ENCODE assay signal across 9 cellular contexts in the genomic region with DNA sequence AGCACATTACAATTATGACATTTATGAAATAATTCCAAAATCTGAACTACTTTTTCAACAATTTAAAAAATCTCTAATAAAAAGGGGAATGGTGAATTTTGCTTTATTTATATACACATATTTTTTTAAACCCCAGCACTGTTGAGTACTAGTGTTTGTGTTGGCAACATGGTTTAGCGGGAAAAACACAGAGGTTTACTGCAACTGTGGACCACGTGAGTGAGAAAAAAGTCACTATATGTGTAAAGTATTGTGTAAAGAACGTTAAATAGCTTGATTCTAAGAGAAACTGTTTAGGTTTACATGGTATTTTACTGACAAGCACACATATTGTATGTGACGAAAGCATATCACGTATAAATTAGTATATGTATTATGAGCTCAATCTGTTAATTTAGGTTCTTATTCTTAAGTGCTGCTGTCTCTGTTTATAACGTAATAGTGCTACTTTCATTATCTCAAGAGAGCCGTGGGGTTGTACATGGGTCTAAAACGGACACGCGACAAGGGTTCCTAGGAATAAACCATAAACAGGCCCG. TPM values are rescaled to one million over a fixed set of nuclear protein-coding genes. Genes with fewer than 3 reads are reported as not detected.
DNase-seq lines count a peak whose midpoint lies in the region; FAIRE-seq and TF ChIP-seq lines count a peak whose summit lies in the region.
"Had no signal": no experiment of that assay in that cellular context is flagged by ENCODE, and none has a peak within 500 bp of the region (broad histone marks: within the 10 kb centered on the region; RNA-seq: fewer than 3 reads in every experiment).

No MANE protein-coding gene starts in this region.

- H3K4me3 ChIP-seq in OCI-LY7 (ENCODE audit: low read depth, low read length, poor library complexity, severe bottlenecking) (peak overlapping the region; percentile 86), epithelial cell of proximal tubule (ENCODE audit: low read depth, low read length) (peak overlapping the region; percentile 80)

- H3K27ac ChIP-seq in OCI-LY7 (ENCODE audit: low read depth, low read length, poor library complexity, severe bottlenecking) = peak overlapping the region; percentile 75

- DNase-seq in NCI-H2196 (lab: John Stamatoyannopoulos, UW; ENCODE audit: unreplicated experiment) (peak; percentile 12), NCI-H2196 treated with DMSO at 0.1 percent for 48 hours (lab: John Stamatoyannopoulos, UW; ENCODE audit: unreplicated experiment) (no peak), OCI-LY7 (ENCODE audit: low spot score) (peak; percentile 37), epithelial cell of proximal tubule (ENCODE audit: low read depth) (no peak), pons (ENCODE audit: low spot score) (peak; percentile 15), GM12892 (ENCODE audit: insufficient read length) (no peak), NCI-H187 (lab: John Stamatoyannopoulos, UW) (no peak), NCI-H128 (lab: John Stamatoyannopoulos, UW; ENCODE audit: unreplicated experiment) (no peak)

- peaks cover 30% of the 10 kb centered on the region for H3K4me1 ChIP-seq in OCI-LY7 (ENCODE audit: insufficient read depth, low read length, poor library complexity, severe bottlenecking)

- peak overlapping the region; percentile 77 for H3K4me2 ChIP-seq in OCI-LY7 (ENCODE audit: low read length)

- BruUV-seq in OCI-LY7 (replicated peaks; lab: Mats Ljungman, UMichigan) = TSS peak; percentile 74

- CTCF ChIA-PET in OCI-LY7 (lab: Charles Lee; ENCODE audit: unreplicated experiment) = no interaction called here

- TF ChIP-seq CTCF in OCI-LY7 (conservative IDR thresholded peaks at IDR 0.05; ENCODE audit: low read length) (no peak), epithelial cell of proximal tubule (conservative IDR thresholded peaks at IDR 0.05; ENCODE audit: low read depth, low read length) (no peak)

- H3K9me2 ChIP-seq in OCI-LY7 (ENCODE audit: insufficient read depth, low read length) = no peaks in the 10 kb centered on the region

- H3K79me2 ChIP-seq in OCI-LY7 (ENCODE audit: insufficient read depth, low read depth, low read length) = peaks cover 72% of the 10 kb centered on the region

- intact Hi-C loops in OCI-LY7 (cut with micrococcal nuclease; ENCODE audit: unreplicated experiment) = loop anchor here (2.0 to 5.0 kb wide), 4 partner anchors 123 to 497 kb away; partner anchors contain the start of genes FGF9 and MICU2

- H3K36me3 ChIP-seq in OCI-LY7 (ENCODE audit: insufficient read depth, low read length) = peaks cover 48% of the 10 kb centered on the region

- no peak for TF ChIP-seq POLR2A in GM12892 (IDR thresholded peaks at IDR 0.05; ENCODE audit: low read depth, low read length)

- peaks cover 7% of the 10 kb centered on the region for H4K20me1 ChIP-seq in OCI-LY7 (ENCODE audit: insufficient read depth, low read length)

- FAIRE-seq in GM12892 (lab: Jason Lieb, UNC) = no peak
- FAIRE-seq: colon had no signal

- peak overlapping the region; percentile 53; the same call in 1 of the 2 replicates for H2AFZ ChIP-seq in OCI-LY7 (ENCODE audit: low read length)

- no peaks in the 10 kb centered on the region for H3K9me3 ChIP-seq in OCI-LY7 (ENCODE audit: low read length)

- POLR2A ChIA-PET in OCI-LY7 (lab: Charles Lee) = interaction anchor here (0.6 to 3.1 kb wide), 17 partner anchors 8 to 1216 kb away, joined by 3 to 26 read pairs (median 5); partner anchors contain the start of gene MICU2

RNA-seq across cellular contexts. Expression of gene SKA3, which starts 0.6 kb away (rescaled TPM):
- total RNA-seq in OCI-LY7 (2014; rRNA removed; shearing (Covaris generic)) = 28.5 and 34.4 TPM in 2 replicates
- total RNA-seq in OCI-LY7 (2022) = 39.2 and 42.4 TPM in 2 replicates
- total RNA-seq in epithelial cell of proximal tubule = 22.1 and 35.2 TPM in 2 replicates
- 14.7 TPM for polyA plus RNA-seq in GM12892 (2012; ENCODE audit: missing spikeins)

RNA-seq across cellular contexts. Expression of gene MRPL57, which starts 0.7 kb away (rescaled TPM):
- 38.9 and 52.9 TPM in 2 replicates for total RNA-seq in OCI-LY7 (2014; rRNA removed; shearing (Covaris generic))
- total RNA-seq in OCI-LY7 (2022) (22.5 and 26.3 TPM in 2 replicates), epithelial cell of proximal tubule (39.0 and 48.7 TPM in 2 replicates)
- 11.8 TPM for polyA plus RNA-seq in GM12892 (2012; ENCODE audit: missing spikeins)

RNA-seq across cellular contexts. Expression of gene SAP18, which starts 35.8 kb away (rescaled TPM):
- 73.7 and 121 TPM in 2 replicates for total RNA-seq in OCI-LY7 (2014; rRNA removed; shearing (Covaris generic))
- total RNA-seq in OCI-LY7 (2022) (231 and 241 TPM in 2 replicates), epithelial cell of proximal tubule (50.5 and 51.1 TPM in 2 replicates)
- 136 TPM for polyA plus RNA-seq in GM12892 (2012; ENCODE audit: missing spikeins)

Comparison
In these comparisons a context has a peak if more than half of its experiments do, and no peak if none do; other contexts are left out.
1. DNase-seq: peak in NCI-H2196 (single experiment), OCI-LY7 (single experiment) and pons (single experiment); none in NCI-H2196 treated with DMSO at 0.1 percent for 48 hours (single experiment), epithelial cell of proximal tubule (single experiment), GM12892 (single experiment), NCI-H187 (0 of 2) and NCI-H128 (single experiment).